In genomic region chr1:70205076-70205436, GRCh38 we compare ENCODE assay signal across 8 cellular contexts. TPM values are rescaled to one million over a fixed set of nuclear protein-coding genes. Genes with fewer than 3 reads are reported as not detected.
DNase-seq lines count a peak whose midpoint lies in the region; ATAC-seq, FAIRE-seq and TF ChIP-seq lines count a peak whose summit lies in the region.

No MANE protein-coding gene starts in this region.

- H3K14ac ChIP-seq in mesenchymal stem cell (ENCODE audit: low read length in 2 of 2), result no peak overlapping the region

- TF ChIP-seq CTCF in A673 (conservative IDR thresholded peaks at IDR 0.05; ENCODE audit: low read depth, low read length), result no peak
- TF ChIP-seq CTCF in K562 (IDR thresholded peaks at IDR 0.05 in 2 of 3, conservative IDR thresholded peaks at IDR 0.05 in 1 of 3; ENCODE audit: insufficient read depth in 2 of 3, low read depth in 1 of 3, low read length in 3 of 3), result no peak
- no peak for TF ChIP-seq CTCF in GM20000 (IDR thresholded peaks at IDR 0.05; ENCODE audit: extremely low read depth, missing control alignments)

- H2BK15ac ChIP-seq in mesenchymal stem cell (ENCODE audit: low read depth, poor library complexity, severe bottlenecking), result no peak overlapping the region

- no peak overlapping the region for H2AK5ac ChIP-seq in mesenchymal stem cell (ENCODE audit: low read length, severe bottlenecking)

- in situ Hi-C loops in K562 (cut with MboI), result no loop called here

- H3K4ac ChIP-seq in mesenchymal stem cell (ENCODE audit: low read depth in 1 of 2, low read length in 2 of 2), result no peak overlapping the region

- H3K27ac ChIP-seq in A673 (ENCODE audit: low read depth, low read length, poor library complexity, severe bottlenecking) (peak overlapping the region; percentile 91), K562 (ENCODE audit: extremely low read depth, low read depth, low read length) (peak overlapping the region; percentile 96), mesenchymal stem cell (ENCODE audit: low read length, poor library complexity, severe bottlenecking) (peak overlapping the region; percentile 34)

- H4K8ac ChIP-seq in mesenchymal stem cell (ENCODE audit: low read length), result peak overlapping the region; percentile 78

- peak overlapping the region; percentile 94 to 95 for H3K9ac ChIP-seq in K562 (ENCODE audit: insufficient read depth in 1 of 2, low read depth in 2 of 2, low read length in 2 of 2)
- H3K9ac ChIP-seq in mesenchymal stem cell (ENCODE audit: low read length), result peak overlapping the region; percentile 99

- H3K79me2 ChIP-seq in K562 (ENCODE audit: control insufficient read depth, insufficient read depth, low read length), result peaks cover 99% of the 10 kb centered on the region

- H2BK12ac ChIP-seq in mesenchymal stem cell (ENCODE audit: low read length in 2 of 2), result no peak overlapping the region

- FAIRE-seq in K562 (lab: Jason Lieb, UNC), result no peak

- TF ChIP-seq EP300 in K562 (IDR thresholded peaks at IDR 0.05; ENCODE audit: low read length), result no peak

- CTCF ChIA-PET in A673 (lab: Charles Lee), result no interaction called here
- CTCF ChIA-PET in K562 (lab: Yijun Ruan, JAX; ENCODE audit: low intra/inter-chr PET ratio), result no interaction called here

- H3K4me1 ChIP-seq in A673 (ENCODE audit: insufficient read depth, low read length, poor library complexity, severe bottlenecking) (peaks cover 15% of the 10 kb centered on the region), K562 (replicated peaks in 1 of 2; ENCODE audit: control insufficient read depth in 2 of 2, insufficient read depth in 2 of 2, low read length in 2 of 2) (peaks cover 0 to 3% of the 10 kb centered on the region in 2 experiments; a peak in 3 of 5 replicates), mesenchymal stem cell (ENCODE audit: control insufficient read depth, insufficient read depth, low read depth, low read length) (peaks cover 6% of the 10 kb centered on the region)

- peaks cover 16% of the 10 kb centered on the region for H3K36me3 ChIP-seq in A673 (ENCODE audit: insufficient read depth, low read length, poor library complexity, severe bottlenecking)
- H3K36me3 ChIP-seq in K562 (ENCODE audit: control insufficient read depth, insufficient read depth, low read length), result peaks cover 22% of the 10 kb centered on the region; the same call in 2 of the 3 replicates
- H3K36me3 ChIP-seq in mesenchymal stem cell (ENCODE audit: control insufficient read depth in 1 of 2, insufficient read depth in 2 of 2, low read depth in 1 of 2, low read length in 2 of 2), result peaks cover 8 to 19% of the 10 kb centered on the region in 2 experiments

- TF ChIP-seq RAD21 in K562 (CRISPR knock-in tag; conservative IDR thresholded peaks at IDR 0.05 in 1 of 2, IDR thresholded peaks at IDR 0.05 in 1 of 2), result no peak

- H3K9me1 ChIP-seq in K562 (ENCODE audit: control insufficient read depth, insufficient read depth, low read length), result no peaks in the 10 kb centered on the region

- H3K23ac ChIP-seq in mesenchymal stem cell (ENCODE audit: low read length in 2 of 2), result no peak overlapping the region

- H3K4me2 ChIP-seq in K562 (ENCODE audit: insufficient read depth, low read length) (peak overlapping the region; percentile 93), mesenchymal stem cell (ENCODE audit: low read length, poor library complexity, severe bottlenecking) (peak overlapping the region; percentile 75)

- H2BK5ac ChIP-seq in mesenchymal stem cell (ENCODE audit: low read depth, low read length, poor library complexity, severe bottlenecking), result no peak overlapping the region

- H3K4me3 ChIP-seq in A673 (ENCODE audit: low read depth, low read length, poor library complexity, severe bottlenecking) (peak overlapping the region; percentile 67), K562 (peak overlapping the region; percentile 71), mesenchymal stem cell (ENCODE audit: insufficient read depth in 1 of 2, low read depth in 1 of 2, low read length in 2 of 2) (peak overlapping the region; percentile 87 to 99)

- H2BK120ac ChIP-seq in mesenchymal stem cell (ENCODE audit: low read depth, low read length), result no peak overlapping the region

- POLR2A ChIA-PET in A673 (lab: Charles Lee; ENCODE audit: low non-redundant PET) (no interaction called here), K562 (lab: Yijun Ruan, JAX) (interaction anchor here (0.6 to 8.0 kb wide), 8 partner anchors 15 to 704 kb away, joined by 3 to 58 read pairs (median 4); partner anchors contain the start of genes CTH and SRSF11)

- no peak overlapping the region for H4K91ac ChIP-seq in mesenchymal stem cell (ENCODE audit: low read length)

- 0% methylated on average over 10 of the region's 10 CpGs for WGBS in K562 (ENCODE audit: insufficient coverage, low coverage, missing lambda C conversion rate)
- WGBS in mesenchymal stem cell, result 1% methylated on average over 10 of the region's 10 CpGs

- BruUV-seq in A673 (replicated peaks; lab: Mats Ljungman, UMichigan) (TSS peak; percentile 60), K562 (replicated peaks; lab: Mats Ljungman, UMichigan) (TSS peak; percentile 69)

- H3K18ac ChIP-seq in mesenchymal stem cell (ENCODE audit: low read depth in 1 of 2, low read length in 2 of 2), result peak overlapping the region; percentile 67 to 81

- H3K9me3 ChIP-seq in A673 (ENCODE audit: low read depth, low read length, poor library complexity, severe bottlenecking) (no peaks in the 10 kb centered on the region), K562 (replicated peaks; ENCODE audit: control insufficient read depth, insufficient read depth, low read depth, low read length) (no peaks in the 10 kb centered on the region), mesenchymal stem cell (ENCODE audit: control insufficient read depth, low read length) (no peaks in the 10 kb centered on the region)

- peak; percentile 47 for ATAC-seq in GM19035 (IDR thresholded peaks at IDR 0.05; ENCODE audit: unreplicated experiment)
- ATAC-seq in HG03460 (IDR thresholded peaks at IDR 0.05; ENCODE audit: unreplicated experiment), result peak; percentile 31
- ATAC-seq in K562, result peak; percentile 18

- no peak for TF ChIP-seq POLR2A in K562 (conservative IDR thresholded peaks at IDR 0.05)

- H3K79me1 ChIP-seq in mesenchymal stem cell (replicated peaks; ENCODE audit: low read length, poor library complexity, severe bottlenecking), result peaks cover 5% of the 10 kb centered on the region

- no peaks in the 10 kb centered on the region for H4K20me1 ChIP-seq in K562 (replicated peaks; ENCODE audit: control insufficient read depth, insufficient read depth, low read length)

- peak overlapping the region; percentile 98 for H2AFZ ChIP-seq in K562 (ENCODE audit: low read depth, low read length)
- peak overlapping the region; percentile 43 for H2AFZ ChIP-seq in mesenchymal stem cell (ENCODE audit: low read depth, low read length)

- DNase-seq in A673 (ENCODE audit: low spot score), result no peak
- no peak for DNase-seq in K562 (ENCODE audit: extremely low read depth in 1 of 4, low spot score in 3 of 4)
- DNase-seq in mesenchymal stem cell, result no peak
- no peak for DNase-seq in activated CD4-positive, CD25-positive, alpha-beta regulatory T cell (lab: John Stamatoyannopoulos, UW)
- no peak for DNase-seq in GM20000 (ENCODE audit: low spot score)
- DNase-seq in AG20443 (ENCODE audit: low spot score), result no peak

- no peaks in the 10 kb centered on the region for H3K27me3 ChIP-seq in A673 (replicated peaks; ENCODE audit: insufficient read depth, low read depth, low read length, poor library complexity)
- H3K27me3 ChIP-seq in K562 (ENCODE audit: control insufficient read depth in 2 of 2, insufficient read depth in 2 of 2, low read length in 2 of 2), result no peaks in the 10 kb centered on the region
- no peaks in the 10 kb centered on the region for H3K27me3 ChIP-seq in mesenchymal stem cell (ENCODE audit: control insufficient read depth in 1 of 2, insufficient read depth in 1 of 2, low read length in 2 of 2)

- intact Hi-C loops in A673 (cut with micrococcal nuclease; ENCODE audit: unreplicated experiment) (loop anchor here (5.0 kb wide), 1 partner anchor 157 kb away; no protein-coding TSS in a partner anchor), K562 (cut with micrococcal nuclease) (loop anchor here (1.0 to 5.0 kb wide), 3 partner anchors 16 to 876 kb away; partner anchors contain the start of genes CTH, SRSF11 and ZRANB2)

RNA-seq across cellular contexts. Expression of gene LRRC40, which starts 0.3 kb away (rescaled TPM):
- total RNA-seq in A673 (2021), result 32.7 and 33.3 TPM in 2 replicates
- total RNA-seq in K562 (2011; cell fraction: chromatin; rRNA removed; ENCODE audit: low replicate concordance), result 9.0 and 30.2 TPM in 2 replicates
- 4.3 and 5.8 TPM in 2 replicates for total RNA-seq in K562 (2011; cell fraction: nucleolus; rRNA removed)
- 10.1 and 12.4 TPM in 2 replicates for total RNA-seq in K562 (2011; cell fraction: nucleoplasm; rRNA removed)
- total RNA-seq in K562 (2014; rRNA removed), result 14.4 and 16.1 TPM in 2 replicates
- 30.9 and 34.2 TPM in 2 replicates for total RNA-seq in K562 (2014; rRNA removed; fragmentation: Illumina TruSeq; extraction: Trizol)
- total RNA-seq in K562 (2015; rRNA removed; fragmentation: Illumina TruSeq; extraction: Trizol), result 27.1 and 31.4 TPM in 2 replicates
- 18.1 and 18.2 TPM in 2 replicates for total RNA-seq in K562 (2021)
- polyA plus RNA-seq in K562 (2011; rRNA removed), result 24.9 and 33.7 TPM in 2 replicates
- polyA plus RNA-seq in K562 (2011; cell fraction: cytosol; rRNA removed), result 3.9 and 11.4 TPM in 2 replicates
- polyA plus RNA-seq in K562 (2011; cell fraction: nucleus; rRNA removed), result 6.1 and 9.9 TPM in 2 replicates
- polyA plus RNA-seq in K562 (2012), result 13.8 and 16.1 TPM in 2 replicates
- 23.3 and 28.5 TPM in 2 replicates for polyA plus RNA-seq in K562 (2014; fragmentation: Illumina TruSeq; extraction: Trizol)
- polyA plus RNA-seq in K562 (2014; fragmentation: Nextera tagmentation; extraction: Ambion mirVana), result 10 to 100 TPM; 32.2 to 36.2 TPM
- 19.9 and 20.4 TPM in 2 replicates for polyA plus RNA-seq in K562 (2014; rRNA removed)
- 29.6 and 33.5 TPM in 2 replicates for polyA minus RNA-seq in K562 (2011; rRNA and poly(A)+ RNA removed)
- polyA minus RNA-seq in K562 (2011; cell fraction: cytosol; rRNA and poly(A)+ RNA removed), result 8.5 and 12.5 TPM in 2 replicates
- 10.2 and 21.0 TPM in 2 replicates for polyA minus RNA-seq in K562 (2011; cell fraction: nucleus; rRNA and poly(A)+ RNA removed)
- 14.1 TPM for polyA plus RNA-seq in mesenchymal stem cell (2013, experiment 1 of 2)
- 15.9 TPM for polyA plus RNA-seq in mesenchymal stem cell (2013, experiment 2 of 2)

RNA-seq across cellular contexts. Expression of gene SRSF11, which starts 16.1 kb away (rescaled TPM):
- total RNA-seq in A673 (2021), result 217 and 224 TPM in 2 replicates
- total RNA-seq in K562 (2011; cell fraction: chromatin; rRNA removed; ENCODE audit: low replicate concordance), result 358 and 824 TPM in 2 replicates
- total RNA-seq in K562 (2011; cell fraction: nucleolus; rRNA removed), result 166 and 191 TPM in 2 replicates
- total RNA-seq in K562 (2011; cell fraction: nucleoplasm; rRNA removed), result 334 and 482 TPM in 2 replicates
- total RNA-seq in K562 (2014; rRNA removed), result 133 and 148 TPM in 2 replicates
- 190 and 214 TPM in 2 replicates for total RNA-seq in K562 (2014; rRNA removed; fragmentation: Illumina TruSeq; extraction: Trizol)
- 235 and 249 TPM in 2 replicates for total RNA-seq in K562 (2015; rRNA removed; fragmentation: Illumina TruSeq; extraction: Trizol)
- total RNA-seq in K562 (2021), result 143 and 159 TPM in 2 replicates
- polyA plus RNA-seq in K562 (2011; rRNA removed), result 418 and 455 TPM in 2 replicates
- 207 and 247 TPM in 2 replicates for polyA plus RNA-seq in K562 (2011; cell fraction: cytosol; rRNA removed)
- 1,205 and 1,296 TPM in 2 replicates for polyA plus RNA-seq in K562 (2011; cell fraction: nucleus; rRNA removed)
- 141 and 149 TPM in 2 replicates for polyA plus RNA-seq in K562 (2012)
- 200 and 253 TPM in 2 replicates for polyA plus RNA-seq in K562 (2014; fragmentation: Illumina TruSeq; extraction: Trizol)
- 10 to 100 TPM; 76.9 to 79.2 TPM for polyA plus RNA-seq in K562 (2014; fragmentation: Nextera tagmentation; extraction: Ambion mirVana)
- 203 and 243 TPM in 2 replicates for polyA plus RNA-seq in K562 (2014; rRNA removed)
- polyA minus RNA-seq in K562 (2011; rRNA and poly(A)+ RNA removed), result 284 and 290 TPM in 2 replicates
- 110 and 120 TPM in 2 replicates for polyA minus RNA-seq in K562 (2011; cell fraction: cytosol; rRNA and poly(A)+ RNA removed)
- 370 and 491 TPM in 2 replicates for polyA minus RNA-seq in K562 (2011; cell fraction: nucleus; rRNA and poly(A)+ RNA removed)
- 295 TPM for polyA plus RNA-seq in mesenchymal stem cell (2013, experiment 1 of 2)
- 281 TPM for polyA plus RNA-seq in mesenchymal stem cell (2013, experiment 2 of 2)

Comparison
In these comparisons a context has a peak if more than half of its experiments do, and no peak if none do; other contexts are left out.
1. H3K27ac ChIP-seq: peak in every context shown above with its lines; median percentile 96 in K562; 91 in A673; 34 in mesenchymal stem cell.